ENCODE assay signal across 8 cellular contexts in genomic region chr9:42397336-42397735, GRCh38.
DNase-seq lines count a peak whose midpoint lies in the region; ATAC-seq and TF ChIP-seq lines count a peak whose summit lies in the region.
"Not testable (repeated sequence)": the region's sequence is repeated elsewhere in the genome, so short reads cannot be mapped to it uniquely, and the experiment has no call there.

No MANE protein-coding gene starts in this region.

- not testable (repeated sequence) for TF ChIP-seq CTCF in AG04450 (IDR thresholded peaks at IDR 0.05; ENCODE audit: low read depth, low read length); RWPE2 (IDR thresholded peaks at IDR 0.05; ENCODE audit: poor library complexity, severe bottlenecking); astrocyte of the cerebellum (IDR thresholded peaks at IDR 0.05; ENCODE audit: low read depth, low read length, missing control alignments); epithelial cell of esophagus (IDR thresholded peaks at IDR 0.05; ENCODE audit: insufficient read depth, low read depth, low read length, missing control alignments); foreskin fibroblast (IDR thresholded peaks at IDR 0.05; ENCODE audit: low read depth, low read length); osteoblast (IDR thresholded peaks at IDR 0.05; ENCODE audit: extremely low read depth, low read depth, low read length)

- DNase-seq in AG04450 (ENCODE audit: low read depth, low spot score) (peak; percentile 30), HS-27A (ENCODE audit: low read depth) (peak; percentile 64), astrocyte of the cerebellum (ENCODE audit: low read depth) (peak; percentile 64), epithelial cell of esophagus (ENCODE audit: low read depth) (peak; percentile 34), foreskin fibroblast (peak; percentile 4 to 37)
- DNase-seq in RWPE2 (ENCODE audit: low spot score); osteoblast (ENCODE audit: insufficient read length, low spot score, missing footprints); stimulated activated naive CD8-positive, alpha-beta T cell treated with anti-CD3 and anti-CD28 coated beads, Interleukin-15, Interleukin-2, amounts not matched to agents 100 U/mL and 50 U/mL, for 24 hours: not testable (repeated sequence)

- peak; percentile 64 for ATAC-seq in RWPE2 (ENCODE audit: low read depth)
- peak; percentile 19 for ATAC-seq in stimulated activated naive CD8-positive, alpha-beta T cell treated with anti-CD3 and anti-CD28 coated beads, Interleukin-15, Interleukin-2, amounts not matched to agents 100 U/mL and 50 U/mL, for 24 hours

- not testable (repeated sequence) for H3K4me2 ChIP-seq in osteoblast (ENCODE audit: insufficient read depth, low read length)

- H3K36me3 ChIP-seq in RWPE2 (ENCODE audit: low read depth); osteoblast (ENCODE audit: insufficient read depth, low read length): not testable (repeated sequence)

- not testable (repeated sequence) for H2AFZ ChIP-seq in osteoblast (ENCODE audit: low read length)

- H3K4me3 ChIP-seq in AG04450 (ENCODE audit: low read depth, low read length); RWPE2 (ENCODE audit: severe bottlenecking); astrocyte of the cerebellum (ENCODE audit: low read depth, low read length); epithelial cell of esophagus (ENCODE audit: low read length); foreskin fibroblast (ENCODE audit: low read depth in 1 of 2, low read length in 2 of 2); osteoblast (ENCODE audit: insufficient read depth, low read length): not testable (repeated sequence)

- not testable (repeated sequence) for H4K20me1 ChIP-seq in osteoblast (ENCODE audit: insufficient read depth, low read length)

- H3K27me3 ChIP-seq in AG04450 (ENCODE audit: control insufficient read depth, insufficient read depth, low read length); RWPE2 (ENCODE audit: insufficient read depth, poor library complexity, severe bottlenecking); osteoblast (ENCODE audit: insufficient read depth, low read length): not testable (repeated sequence)

- CTCF ChIA-PET in AG04450 (lab: Charles Lee): not testable (repeated sequence)

- H3K4me1 ChIP-seq in RWPE2 (ENCODE audit: insufficient read depth, poor library complexity, severe bottlenecking); osteoblast (ENCODE audit: insufficient read depth, low read length): not testable (repeated sequence)

- POLR2A ChIA-PET in AG04450 (lab: Yijun Ruan, JAX): not testable (repeated sequence)

- in situ Hi-C loops in astrocyte of the cerebellum (cut with HindIII; ENCODE audit: low sequenced_read_pairs): not testable (repeated sequence)

- H3K9me3 ChIP-seq in AG04450 (ENCODE audit: control insufficient read depth, insufficient read depth, low read length); RWPE2 (ENCODE audit: severe bottlenecking); osteoblast (ENCODE audit: low read depth, low read length): not testable (repeated sequence)

- H3K27ac ChIP-seq in AG04450 (ENCODE audit: low read depth, low read length): peak overlapping the region; percentile 0
- not testable (repeated sequence) for H3K27ac ChIP-seq in RWPE2 (ENCODE audit: poor library complexity, severe bottlenecking)
- H3K27ac ChIP-seq in osteoblast (ENCODE audit: low read depth, low read length): peak overlapping the region; percentile 76

- H3K79me2 ChIP-seq in osteoblast (ENCODE audit: insufficient read depth, low read length): not testable (repeated sequence)
